Comparison of ENCODE assay signal across 19 cellular contexts in the genomic region with DNA sequence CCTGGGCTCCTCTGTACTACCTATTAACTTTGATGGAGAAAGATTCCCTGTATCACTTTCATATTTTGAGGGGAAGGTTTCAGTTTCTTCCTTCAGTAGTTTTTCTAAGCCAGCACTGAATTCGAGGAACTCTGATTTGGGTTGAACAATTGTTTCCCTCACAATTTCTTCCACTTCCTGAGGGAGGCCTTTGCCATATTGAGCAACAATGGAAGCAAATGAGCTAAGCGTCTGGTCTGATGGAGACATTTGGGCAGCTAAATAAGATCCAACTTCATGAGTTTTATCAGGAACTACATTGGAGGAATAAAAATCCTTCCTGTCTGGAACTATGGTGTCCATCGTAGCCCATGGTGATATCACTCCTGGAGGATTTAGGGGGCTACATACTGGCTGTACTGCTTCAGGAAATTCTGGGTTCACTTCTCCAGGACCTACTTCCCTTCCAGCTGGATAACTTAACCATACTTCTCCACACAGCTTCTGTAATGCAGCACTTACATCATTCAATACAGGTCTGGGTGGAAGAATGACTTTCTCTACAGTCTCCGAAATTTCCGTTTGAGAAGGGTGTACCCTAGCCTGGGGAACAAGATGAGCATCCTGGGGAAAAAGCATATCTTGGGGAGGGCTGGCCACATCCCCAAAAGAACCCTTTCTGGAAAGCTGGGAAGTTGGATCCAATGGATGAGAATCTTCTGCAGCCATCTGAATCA. TPM values are rescaled to one million over a fixed set of nuclear protein-coding genes. Genes with fewer than 3 reads are reported as not detected.
"Had no signal": no experiment of that assay in that cellular context is flagged by ENCODE, and none has a peak within 500 bp of the region (broad histone marks: within the 10 kb centered on the region; RNA-seq: fewer than 3 reads in every experiment).

No MANE protein-coding gene starts in this region.

- H3K4me1 ChIP-seq: colonic mucosa, suprapubic skin had no signal

- H3K27ac Mint-ChIP-seq: activated CD4-positive, alpha-beta memory T cell treated with anti-CD3 and anti-CD28 coated beads for 36 hours; activated CD4-positive, alpha-beta T cell treated with anti-CD3 and anti-CD28 coated beads for 36 hours; activated CD8-positive, alpha-beta memory T cell treated with anti-CD3 and anti-CD28 coated beads, Interleukin-2, amount 10 ng/mL, durations not matched to agents 7 days and 5 days; activated naive CD4-positive, alpha-beta T cell treated with anti-CD3 and anti-CD28 coated beads, Interleukin-2, amount 10 ng/mL, durations not matched to agents 7 days and 5 days; activated T-helper 2 cell treated with anti-CD3 and anti-CD28 coated beads, Interferon-gamma antibody, Interleukin-2, Interleukin-4, amounts not matched to agents 10 μg/mL and 5 μg/mL and 100 μg/mL, durations not matched to agents 14 hours and 24 hours and 36 hours; memory B cell; stimulated activated naive CD8-positive, alpha-beta T cell treated with anti-CD3 and anti-CD28 coated beads, Interleukin-15, Interleukin-2, amounts not matched to agents 100 ng/mL and 50 ng/mL, for 24 hours; T-helper 17 cell; type B pancreatic cell had no signal

- H3K36me3 Mint-ChIP-seq: memory B cell had no signal

- H3K9me3 ChIP-seq: colonic mucosa, gastrocnemius medialis, left lung, suprapubic skin had no signal

- H3K4me1 Mint-ChIP-seq: activated CD4-positive, alpha-beta T cell treated with anti-CD3 and anti-CD28 coated beads for 36 hours; activated CD8-positive, alpha-beta memory T cell treated with anti-CD3 and anti-CD28 coated beads, Interleukin-2, amount 10 ng/mL, durations not matched to agents 7 days and 5 days; memory B cell had no signal

- H3K27ac ChIP-seq: colonic mucosa, gastrocnemius medialis, left lung, suprapubic skin had no signal

- H3K36me3 ChIP-seq: colonic mucosa, gastrocnemius medialis, left lung, suprapubic skin had no signal

- H3K27me3 Mint-ChIP-seq: activated CD4-positive, alpha-beta memory T cell treated with anti-CD3 and anti-CD28 coated beads for 36 hours; activated CD8-positive, alpha-beta memory T cell treated with anti-CD3 and anti-CD28 coated beads, Interleukin-2, amount 10 ng/mL, durations not matched to agents 7 days and 5 days; natural killer cell treated with Interleukin-12 subunit alpha and Interleukin-12 subunit beta and Interleukin-15 and Interleukin-18, amount 100 ng/mL, for 72 hours; stimulated activated naive CD8-positive, alpha-beta T cell treated with anti-CD3 and anti-CD28 coated beads, Interleukin-15, Interleukin-2, amounts not matched to agents 100 ng/mL and 50 ng/mL, for 24 hours; T-helper 17 cell; type B pancreatic cell had no signal

- ATAC-seq: activated CD4-positive, alpha-beta T cell treated with anti-CD3 and anti-CD28 coated beads for 36 hours; activated CD8-positive, alpha-beta memory T cell treated with anti-CD3 and anti-CD28 coated beads, Interleukin-2, amount 10 ng/mL, durations not matched to agents 7 days and 5 days; gastrocnemius medialis; natural killer cell treated with Interleukin-12 subunit alpha and Interleukin-12 subunit beta and Interleukin-15 and Interleukin-18, amount 100 ng/mL, for 72 hours; T-helper 17 cell had no signal

- H3K4me3 Mint-ChIP-seq: activated CD4-positive, alpha-beta memory T cell treated with anti-CD3 and anti-CD28 coated beads for 36 hours; activated CD4-positive, alpha-beta T cell treated with anti-CD3 and anti-CD28 coated beads for 36 hours; activated CD8-positive, alpha-beta memory T cell treated with anti-CD3 and anti-CD28 coated beads, Interleukin-2, amount 10 ng/mL, durations not matched to agents 7 days and 5 days; activated naive CD4-positive, alpha-beta T cell treated with anti-CD3 and anti-CD28 coated beads, Interleukin-2, amount 10 ng/mL, durations not matched to agents 7 days and 5 days; memory B cell; natural killer cell treated with Interleukin-12 subunit alpha and Interleukin-12 subunit beta and Interleukin-15 and Interleukin-18, amount 100 ng/mL, for 72 hours; stimulated activated naive CD8-positive, alpha-beta T cell treated with anti-CD3 and anti-CD28 coated beads, Interleukin-15, Interleukin-2, amounts not matched to agents 100 ng/mL and 50 ng/mL, for 24 hours; T-helper 17 cell; type B pancreatic cell had no signal

- H3K27me3 ChIP-seq: colonic mucosa, left lung, suprapubic skin had no signal

- DNase-seq: activated CD4-positive, alpha-beta memory T cell treated with anti-CD3 and anti-CD28 coated beads for 36 hours; activated CD4-positive, alpha-beta T cell treated with anti-CD3 and anti-CD28 coated beads for 36 hours; activated CD8-positive, alpha-beta memory T cell treated with anti-CD3 and anti-CD28 coated beads, Interleukin-2, amount 10 ng/mL, durations not matched to agents 7 days and 5 days; activated naive CD4-positive, alpha-beta T cell treated with anti-CD3 and anti-CD28 coated beads, Interleukin-2, amount 10 ng/mL, durations not matched to agents 7 days and 5 days; activated T-cell treated with anti-CD3 and anti-CD28 coated beads, Interleukin-2, amount 50 U/mL, for 1 hour; caudate nucleus; colonic mucosa; effector CD4-positive, alpha-beta T cell; gastrocnemius medialis; left lung; retina; small intestine; T-helper 17 cell had no signal

- H3K4me3 ChIP-seq: colonic mucosa, gastrocnemius medialis, left lung, suprapubic skin had no signal

- H3K9me3 Mint-ChIP-seq: activated CD4-positive, alpha-beta memory T cell treated with anti-CD3 and anti-CD28 coated beads for 36 hours; activated naive CD4-positive, alpha-beta T cell treated with anti-CD3 and anti-CD28 coated beads, Interleukin-2, amount 10 ng/mL, durations not matched to agents 7 days and 5 days; activated T-helper 2 cell treated with anti-CD3 and anti-CD28 coated beads, Interferon-gamma antibody, Interleukin-2, Interleukin-4, amounts not matched to agents 10 μg/mL and 5 μg/mL and 100 μg/mL, durations not matched to agents 14 hours and 24 hours and 36 hours; memory B cell; natural killer cell treated with Interleukin-12 subunit alpha and Interleukin-12 subunit beta and Interleukin-15 and Interleukin-18, amount 100 ng/mL, for 72 hours; stimulated activated naive CD8-positive, alpha-beta T cell treated with anti-CD3 and anti-CD28 coated beads, Interleukin-15, Interleukin-2, amounts not matched to agents 100 ng/mL and 50 ng/mL, for 24 hours had no signal

RNA-seq across cellular contexts. Expression of gene CCDC89, which starts 38.9 kb away (rescaled TPM):
- total RNA-seq: activated CD4-positive, alpha-beta memory T cell treated with anti-CD3 and anti-CD28 coated beads for 36 hours; activated CD4-positive, alpha-beta T cell treated with anti-CD3 and anti-CD28 coated beads for 36 hours; activated T-helper 2 cell treated with anti-CD3 and anti-CD28 coated beads, Interferon-gamma antibody, Interleukin-2, Interleukin-4, amounts not matched to agents 10 μg/mL and 5 μg/mL and 100 μg/mL, durations not matched to agents 14 hours and 24 hours and 36 hours had no signal
